11 cellular contexts compared by ENCODE assay signal in the genomic region with DNA sequence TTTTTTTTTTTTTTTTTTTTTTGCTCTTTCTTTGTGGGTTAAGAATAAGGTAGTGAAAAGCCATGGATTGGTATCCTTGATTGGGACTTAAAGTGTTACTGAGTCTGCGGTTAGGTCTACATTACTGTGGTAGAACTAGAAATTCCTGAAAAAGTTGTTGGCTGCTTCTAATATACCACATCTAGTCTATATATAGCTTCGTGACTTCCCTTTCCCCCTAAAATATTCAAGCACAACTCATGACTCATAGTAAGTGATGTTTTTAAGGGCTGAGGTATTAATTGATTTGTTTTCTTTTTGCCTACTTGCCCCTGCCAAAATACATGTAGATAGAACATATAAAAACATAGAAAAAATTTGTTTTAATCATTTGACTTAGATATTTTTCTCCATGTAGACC.
DNase-seq lines count a peak whose midpoint lies in the region; ATAC-seq lines count a peak whose summit lies in the region.
"Had no signal": no experiment of that assay in that cellular context is flagged by ENCODE, and none has a peak within 500 bp of the region (broad histone marks: within the 10 kb centered on the region; RNA-seq: fewer than 3 reads in every experiment).

No MANE protein-coding gene starts in this region.

- DNase-seq in GM03348 (ENCODE audit: low spot score) (peak; percentile 71), MV-4-11 (lab: John Stamatoyannopoulos, UW) (peak; percentile 90), brain pericyte (ENCODE audit: low read depth, low spot score) (peak; percentile 52), myocyte (ENCODE audit: low read depth) (peak; percentile 91), NCI-H69 (lab: John Stamatoyannopoulos, UW) (no peak)
- DNase-seq in activated CD8-positive, alpha-beta memory T cell treated with anti-CD3 and anti-CD28 coated beads, Interleukin-2, amount 50 U/mL, for 48 hours: no peak
- DNase-seq in NK-92 treated with Interleukin-12 subunit alpha and Interleukin-12 subunit beta, amount 100 ng/mL, for 24 hours (lab: John Stamatoyannopoulos, UW): no peak
- DNase-seq: Caco-2, caudate nucleus, right lobe of liver had no signal

- no peak for ATAC-seq in GM21529 (IDR thresholded peaks at IDR 0.05; ENCODE audit: unreplicated experiment)
- ATAC-seq: right lobe of liver had no signal

Comparison
In these comparisons a context has a peak if more than half of its experiments do, and no peak if none do; other contexts are left out.
1. DNase-seq: peak in GM03348 (single experiment), MV-4-11 (single experiment), brain pericyte (single experiment) and myocyte (single experiment); none in activated CD8-positive, alpha-beta memory T cell treated with anti-CD3 and anti-CD28 coated beads, Interleukin-2, amount 50 U/mL, for 48 hours (single experiment), NK-92 treated with Interleukin-12 subunit alpha and Interleukin-12 subunit beta, amount 100 ng/mL, for 24 hours (single experiment) and NCI-H69 (single experiment).